ENCODE assay signal across 12 cellular contexts in the genomic region with DNA sequence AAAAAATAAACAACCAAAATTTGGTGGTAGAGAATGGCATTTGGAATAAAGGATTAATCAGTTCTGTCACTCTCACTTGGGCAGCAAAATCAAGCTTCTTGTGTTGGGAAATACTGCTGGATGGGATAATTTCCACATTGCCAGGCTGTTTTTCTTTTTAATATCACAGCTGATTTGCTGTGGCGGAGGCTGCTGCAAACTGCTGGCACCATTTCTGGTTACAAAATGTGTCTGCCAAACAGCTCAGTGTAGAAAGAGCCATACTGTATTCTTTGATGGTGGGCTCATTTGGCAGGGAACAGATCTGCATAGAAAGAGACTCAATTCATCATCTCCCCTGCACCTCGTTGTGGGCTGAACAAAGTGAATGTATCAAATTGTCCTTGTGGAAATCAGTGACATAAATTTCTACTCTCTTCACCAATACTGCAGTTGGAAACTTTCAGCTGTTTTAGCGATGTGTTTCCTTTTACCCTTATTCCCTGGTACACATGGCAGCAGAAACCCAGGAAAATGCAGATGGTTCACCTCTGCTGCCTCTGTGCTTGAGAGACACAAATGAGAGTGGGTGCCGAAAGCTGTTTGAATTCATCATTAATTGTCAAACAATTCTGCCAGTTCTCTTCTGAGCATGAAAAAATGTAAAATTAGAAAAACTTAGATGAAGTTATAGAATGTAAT.
DNase-seq lines count a peak whose midpoint lies in the region; ATAC-seq and TF ChIP-seq lines count a peak whose summit lies in the region.
"Had no signal": no experiment of that assay in that cellular context is flagged by ENCODE, and none has a peak within 500 bp of the region (broad histone marks: within the 10 kb centered on the region; RNA-seq: fewer than 3 reads in every experiment).

No MANE protein-coding gene starts in this region.

- H3K27me3 ChIP-seq in stomach smooth muscle (ENCODE audit: control insufficient read depth in 1 of 2, insufficient read depth in 2 of 2, low read length in 2 of 2) (no peaks in the 10 kb centered on the region), colonic mucosa (no peaks in the 10 kb centered on the region)
- H3K27me3 ChIP-seq: SJSA1 had no signal

- DNase-seq in NCI-H1092 treated with DMSO at 0.1 percent for 48 hours (lab: John Stamatoyannopoulos, UW) (peak; percentile 84), astrocyte of the hippocampus (ENCODE audit: low read depth, low spot score) (peak; percentile 62), inferior parietal cortex (ENCODE audit: extremely low spot score) (peak; percentile 54), AG08395 (ENCODE audit: low spot score) (no peak), colonic mucosa (no peak)
- DNase-seq: activated CD8-positive, alpha-beta memory T cell treated with anti-CD3 and anti-CD28 coated beads, Interleukin-2, amount 10 ng/mL, durations not matched to agents 7 days and 5 days; activated naive CD4-positive, alpha-beta T cell treated with anti-CD3 and anti-CD28 coated beads, Interleukin-2, amount 10 ng/mL, durations not matched to agents 7 days and 5 days; COR-L47 had no signal

- H3K9ac ChIP-seq in stomach smooth muscle (ENCODE audit: low read length in 2 of 2) (no peak overlapping the region), colonic mucosa (ENCODE audit: low read depth in 2 of 2, low read length in 2 of 2) (no peak overlapping the region)

- H3K4me1 ChIP-seq in stomach smooth muscle (ENCODE audit: control insufficient read depth, insufficient read depth, low read length) (peaks cover 30% of the 10 kb centered on the region), colonic mucosa (no peaks in the 10 kb centered on the region)

- H3K36me3 ChIP-seq in stomach smooth muscle (ENCODE audit: control insufficient read depth in 2 of 2, insufficient read depth in 2 of 2, low read length in 2 of 2), result no peaks in the 10 kb centered on the region
- H3K36me3 ChIP-seq in colonic mucosa, result no peaks in the 10 kb centered on the region
- H3K36me3 ChIP-seq: SJSA1 had no signal

- H3K4me3 ChIP-seq in stomach smooth muscle (ENCODE audit: low read length in 2 of 2) (peak overlapping the region; percentile 6 to 47), colonic mucosa (no peak overlapping the region)
- H3K4me3 ChIP-seq: SJSA1 had no signal

- H3K9me3 ChIP-seq in stomach smooth muscle (ENCODE audit: control insufficient read depth in 2 of 2, low read length in 2 of 2) (no peaks in the 10 kb centered on the region), colonic mucosa (no peaks in the 10 kb centered on the region)
- H3K9me3 ChIP-seq: SJSA1 had no signal

- H3K27ac ChIP-seq in stomach smooth muscle (ENCODE audit: low read length), result peak overlapping the region; percentile 58
- no peak overlapping the region for H3K27ac ChIP-seq in colonic mucosa

- intact Hi-C loops in colonic mucosa (cut with DNase I), result no loop called here

- no peak for ATAC-seq in GM21576 (IDR thresholded peaks at IDR 0.05; ENCODE audit: unreplicated experiment)
- ATAC-seq: activated CD8-positive, alpha-beta memory T cell treated with anti-CD3 and anti-CD28 coated beads, Interleukin-2, amount 10 ng/mL, durations not matched to agents 7 days and 5 days; esophagus mucosa had no signal

- no peak for TF ChIP-seq CTCF in colonic mucosa (IDR thresholded peaks at IDR 0.05)

Comparison
In these comparisons a context has a peak if more than half of its experiments do, and no peak if none do; other contexts are left out.
1. DNase-seq: peak in NCI-H1092 treated with DMSO at 0.1 percent for 48 hours (single experiment), astrocyte of the hippocampus (single experiment) and inferior parietal cortex (single experiment); none in AG08395 (single experiment) and colonic mucosa (single experiment).